ENCODE assay signal across 10 cellular contexts in genomic region chr7:148696787-148697186, GRCh38. TPM values are rescaled to one million over a fixed set of nuclear protein-coding genes. Genes with fewer than 3 reads are reported as not detected.
DNase-seq lines count a peak whose midpoint lies in the region; ATAC-seq and TF ChIP-seq lines count a peak whose summit lies in the region.
"Had no signal": no experiment of that assay in that cellular context is flagged by ENCODE, and none has a peak within 500 bp of the region (broad histone marks: within the 10 kb centered on the region; RNA-seq: fewer than 3 reads in every experiment).

No MANE protein-coding gene starts in this region.

- H3K9me3 Mint-ChIP-seq in activated naive CD4-positive, alpha-beta T cell treated with anti-CD3 and anti-CD28 coated beads, Interleukin-2, amount 50 U/mL, for 72 hours = no peaks in the 10 kb centered on the region
- H3K9me3 Mint-ChIP-seq in activated CD4-positive, alpha-beta memory T cell treated with anti-CD3 and anti-CD28 coated beads, Interleukin-2, amount 10 ng/mL, durations not matched to agents 7 days and 5 days = no peaks in the 10 kb centered on the region
- H3K9me3 Mint-ChIP-seq in type B pancreatic cell = no peaks in the 10 kb centered on the region
- H3K9me3 Mint-ChIP-seq in chondrocyte (ENCODE audit: low read depth) = no peaks in the 10 kb centered on the region

- peaks cover 19 to 27% of the 10 kb centered on the region in 2 donors for H3K36me3 Mint-ChIP-seq in activated naive CD4-positive, alpha-beta T cell treated with anti-CD3 and anti-CD28 coated beads, Interleukin-2, amount 50 U/mL, for 72 hours
- H3K36me3 Mint-ChIP-seq in activated CD4-positive, alpha-beta memory T cell treated with anti-CD3 and anti-CD28 coated beads, Interleukin-2, amount 10 ng/mL, durations not matched to agents 7 days and 5 days (ENCODE audit: low read depth) = peaks cover 6% of the 10 kb centered on the region
- no peaks in the 10 kb centered on the region for H3K36me3 Mint-ChIP-seq in type B pancreatic cell
- H3K36me3 Mint-ChIP-seq in chondrocyte (ENCODE audit: low read depth) = no peaks in the 10 kb centered on the region

- H3K27me3 Mint-ChIP-seq in activated CD4-positive, alpha-beta memory T cell treated with anti-CD3 and anti-CD28 coated beads, Interleukin-2, amount 10 ng/mL, durations not matched to agents 7 days and 5 days = peaks cover 2% of the 10 kb centered on the region
- H3K27me3 Mint-ChIP-seq in type B pancreatic cell = no peaks in the 10 kb centered on the region
- H3K27me3 Mint-ChIP-seq in chondrocyte (ENCODE audit: low read depth) = no peaks in the 10 kb centered on the region

- peaks cover 15 to 18% of the 10 kb centered on the region in 2 donors for H3K4me1 ChIP-seq in muscle layer of duodenum (ENCODE audit: control insufficient read depth in 1 of 2, insufficient read depth in 2 of 2, low read length in 2 of 2)

- H3K36me3 ChIP-seq in muscle layer of duodenum (ENCODE audit: control insufficient read depth in 1 of 2, insufficient read depth in 2 of 2, low read length in 2 of 2) = no peaks in the 10 kb centered on the region
- H3K36me3 ChIP-seq: neutrophil had no signal

- ATAC-seq in activated naive CD4-positive, alpha-beta T cell treated with anti-CD3 and anti-CD28 coated beads, Interleukin-2, amount 50 U/mL, for 72 hours = no peak

- H3K4me1 Mint-ChIP-seq in activated CD4-positive, alpha-beta memory T cell treated with anti-CD3 and anti-CD28 coated beads, Interleukin-2, amount 10 ng/mL, durations not matched to agents 7 days and 5 days = peaks cover 40% of the 10 kb centered on the region
- H3K4me1 Mint-ChIP-seq in type B pancreatic cell (ENCODE audit: unreplicated experiment) = peaks cover 23% of the 10 kb centered on the region
- peaks cover 31% of the 10 kb centered on the region for H3K4me1 Mint-ChIP-seq in chondrocyte (ENCODE audit: low read depth)

- POLR2A ChIA-PET in activated CD4-positive, alpha-beta memory T cell treated with anti-CD3 and anti-CD28 coated beads, Interleukin-2, amount 10 ng/mL, durations not matched to agents 7 days and 5 days (lab: Charles Lee) = no interaction called here

- no peak overlapping the region for H3K4me3 ChIP-seq in muscle layer of duodenum (ENCODE audit: low read depth in 1 of 2, low read length in 2 of 2)

- H3K27ac Mint-ChIP-seq in activated naive CD4-positive, alpha-beta T cell treated with anti-CD3 and anti-CD28 coated beads, Interleukin-2, amount 50 U/mL, for 72 hours = peak overlapping the region; percentile 0 to 97
- no peak overlapping the region for H3K27ac Mint-ChIP-seq in activated CD4-positive, alpha-beta memory T cell treated with anti-CD3 and anti-CD28 coated beads, Interleukin-2, amount 10 ng/mL, durations not matched to agents 7 days and 5 days
- H3K27ac Mint-ChIP-seq in type B pancreatic cell (peak overlapping the region; percentile 14), chondrocyte (ENCODE audit: unreplicated experiment) (no peak overlapping the region)

- no peak for DNase-seq in activated naive CD4-positive, alpha-beta T cell treated with anti-CD3 and anti-CD28 coated beads, Interleukin-2, amount 50 U/mL, for 72 hours (ENCODE audit: low spot score in 2 of 2)
- DNase-seq in activated naive CD4-positive, alpha-beta T cell treated with Interleukin-2 at 50 U/mL for 16 hours = no peak
- DNase-seq in activated CD4-positive, alpha-beta memory T cell treated with anti-CD3 and anti-CD28 coated beads, Interleukin-2, amount 10 ng/mL, durations not matched to agents 7 days and 5 days = no peak
- DNase-seq in type B pancreatic cell (ENCODE audit: extremely low spot score, unreplicated experiment) (no peak), occipital lobe (lab: John Stamatoyannopoulos, UW) (no peak), amygdala (lab: John Stamatoyannopoulos, UW) (no peak), chondrocyte (ENCODE audit: low spot score) (no peak)
- DNase-seq: islet precursor cell had no signal

- peak overlapping the region; percentile 0 for H3K4me3 Mint-ChIP-seq in activated CD4-positive, alpha-beta memory T cell treated with anti-CD3 and anti-CD28 coated beads, Interleukin-2, amount 10 ng/mL, durations not matched to agents 7 days and 5 days
- H3K4me3 Mint-ChIP-seq in type B pancreatic cell (peak overlapping the region; percentile 89), chondrocyte (ENCODE audit: unreplicated experiment) (no peak overlapping the region)

- H3K27ac ChIP-seq in muscle layer of duodenum (ENCODE audit: low read length) = peak overlapping the region; percentile 84

- no peaks in the 10 kb centered on the region for H3K9me3 ChIP-seq in muscle layer of duodenum (ENCODE audit: control insufficient read depth in 1 of 2, low read length in 2 of 2)
- H3K9me3 ChIP-seq: neutrophil had no signal

- CTCF ChIA-PET in activated CD4-positive, alpha-beta memory T cell treated with anti-CD3 and anti-CD28 coated beads, Interleukin-2, amount 10 ng/mL, durations not matched to agents 7 days and 5 days (lab: Charles Lee) = no interaction called here

- no peaks in the 10 kb centered on the region for H3K27me3 ChIP-seq in muscle layer of duodenum (ENCODE audit: low read depth, low read length)

- TF ChIP-seq CTCF in type B pancreatic cell (conservative IDR thresholded peaks at IDR 0.05) (no peak), chondrocyte (IDR thresholded peaks at IDR 0.05) (no peak)

RNA-seq across cellular contexts. Expression of gene CUL1, which starts 1.9 kb away (rescaled TPM):
- total RNA-seq in activated naive CD4-positive, alpha-beta T cell treated with anti-CD3 and anti-CD28 coated beads, Interleukin-2, amount 50 U/mL, for 72 hours = 10 to 100 TPM; 52.1 to 80.0 TPM
- total RNA-seq in activated CD4-positive, alpha-beta memory T cell treated with anti-CD3 and anti-CD28 coated beads, Interleukin-2, amount 10 ng/mL, durations not matched to agents 7 days and 5 days = 10 to 100 TPM; 46.9 to 48.7 TPM
- total RNA-seq in type B pancreatic cell (ENCODE audit: low replicate concordance) = 56.6 and 57.3 TPM in 2 replicates
- total RNA-seq in occipital lobe = 60.2 TPM
- 34.7 to 41.1 TPM (median 39.7 TPM) in 3 replicates for total RNA-seq in chondrocyte

Comparison
In these comparisons a context has a peak if more than half of its experiments do, and no peak if none do; other contexts are left out.
1. H3K27ac Mint-ChIP-seq: peak in activated naive CD4-positive, alpha-beta T cell treated with anti-CD3 and anti-CD28 coated beads, Interleukin-2, amount 50 U/mL, for 72 hours (2 of 2) and type B pancreatic cell (single experiment); none in activated CD4-positive, alpha-beta memory T cell treated with anti-CD3 and anti-CD28 coated beads, Interleukin-2, amount 10 ng/mL, durations not matched to agents 7 days and 5 days (single experiment) and chondrocyte (single experiment).